1 cellular context compared by ENCODE assay signal in genomic region chr17:73365203-73365933, GRCh38.
TF ChIP-seq lines count a peak whose summit lies in the region.

No MANE protein-coding gene starts in this region.

TF ChIP-seq in GM23338, 12 proteins besides CTCF, POLR2A, EP300 and RAD21 (continued from another document):
- TF ChIP-seq, protein P1, sequence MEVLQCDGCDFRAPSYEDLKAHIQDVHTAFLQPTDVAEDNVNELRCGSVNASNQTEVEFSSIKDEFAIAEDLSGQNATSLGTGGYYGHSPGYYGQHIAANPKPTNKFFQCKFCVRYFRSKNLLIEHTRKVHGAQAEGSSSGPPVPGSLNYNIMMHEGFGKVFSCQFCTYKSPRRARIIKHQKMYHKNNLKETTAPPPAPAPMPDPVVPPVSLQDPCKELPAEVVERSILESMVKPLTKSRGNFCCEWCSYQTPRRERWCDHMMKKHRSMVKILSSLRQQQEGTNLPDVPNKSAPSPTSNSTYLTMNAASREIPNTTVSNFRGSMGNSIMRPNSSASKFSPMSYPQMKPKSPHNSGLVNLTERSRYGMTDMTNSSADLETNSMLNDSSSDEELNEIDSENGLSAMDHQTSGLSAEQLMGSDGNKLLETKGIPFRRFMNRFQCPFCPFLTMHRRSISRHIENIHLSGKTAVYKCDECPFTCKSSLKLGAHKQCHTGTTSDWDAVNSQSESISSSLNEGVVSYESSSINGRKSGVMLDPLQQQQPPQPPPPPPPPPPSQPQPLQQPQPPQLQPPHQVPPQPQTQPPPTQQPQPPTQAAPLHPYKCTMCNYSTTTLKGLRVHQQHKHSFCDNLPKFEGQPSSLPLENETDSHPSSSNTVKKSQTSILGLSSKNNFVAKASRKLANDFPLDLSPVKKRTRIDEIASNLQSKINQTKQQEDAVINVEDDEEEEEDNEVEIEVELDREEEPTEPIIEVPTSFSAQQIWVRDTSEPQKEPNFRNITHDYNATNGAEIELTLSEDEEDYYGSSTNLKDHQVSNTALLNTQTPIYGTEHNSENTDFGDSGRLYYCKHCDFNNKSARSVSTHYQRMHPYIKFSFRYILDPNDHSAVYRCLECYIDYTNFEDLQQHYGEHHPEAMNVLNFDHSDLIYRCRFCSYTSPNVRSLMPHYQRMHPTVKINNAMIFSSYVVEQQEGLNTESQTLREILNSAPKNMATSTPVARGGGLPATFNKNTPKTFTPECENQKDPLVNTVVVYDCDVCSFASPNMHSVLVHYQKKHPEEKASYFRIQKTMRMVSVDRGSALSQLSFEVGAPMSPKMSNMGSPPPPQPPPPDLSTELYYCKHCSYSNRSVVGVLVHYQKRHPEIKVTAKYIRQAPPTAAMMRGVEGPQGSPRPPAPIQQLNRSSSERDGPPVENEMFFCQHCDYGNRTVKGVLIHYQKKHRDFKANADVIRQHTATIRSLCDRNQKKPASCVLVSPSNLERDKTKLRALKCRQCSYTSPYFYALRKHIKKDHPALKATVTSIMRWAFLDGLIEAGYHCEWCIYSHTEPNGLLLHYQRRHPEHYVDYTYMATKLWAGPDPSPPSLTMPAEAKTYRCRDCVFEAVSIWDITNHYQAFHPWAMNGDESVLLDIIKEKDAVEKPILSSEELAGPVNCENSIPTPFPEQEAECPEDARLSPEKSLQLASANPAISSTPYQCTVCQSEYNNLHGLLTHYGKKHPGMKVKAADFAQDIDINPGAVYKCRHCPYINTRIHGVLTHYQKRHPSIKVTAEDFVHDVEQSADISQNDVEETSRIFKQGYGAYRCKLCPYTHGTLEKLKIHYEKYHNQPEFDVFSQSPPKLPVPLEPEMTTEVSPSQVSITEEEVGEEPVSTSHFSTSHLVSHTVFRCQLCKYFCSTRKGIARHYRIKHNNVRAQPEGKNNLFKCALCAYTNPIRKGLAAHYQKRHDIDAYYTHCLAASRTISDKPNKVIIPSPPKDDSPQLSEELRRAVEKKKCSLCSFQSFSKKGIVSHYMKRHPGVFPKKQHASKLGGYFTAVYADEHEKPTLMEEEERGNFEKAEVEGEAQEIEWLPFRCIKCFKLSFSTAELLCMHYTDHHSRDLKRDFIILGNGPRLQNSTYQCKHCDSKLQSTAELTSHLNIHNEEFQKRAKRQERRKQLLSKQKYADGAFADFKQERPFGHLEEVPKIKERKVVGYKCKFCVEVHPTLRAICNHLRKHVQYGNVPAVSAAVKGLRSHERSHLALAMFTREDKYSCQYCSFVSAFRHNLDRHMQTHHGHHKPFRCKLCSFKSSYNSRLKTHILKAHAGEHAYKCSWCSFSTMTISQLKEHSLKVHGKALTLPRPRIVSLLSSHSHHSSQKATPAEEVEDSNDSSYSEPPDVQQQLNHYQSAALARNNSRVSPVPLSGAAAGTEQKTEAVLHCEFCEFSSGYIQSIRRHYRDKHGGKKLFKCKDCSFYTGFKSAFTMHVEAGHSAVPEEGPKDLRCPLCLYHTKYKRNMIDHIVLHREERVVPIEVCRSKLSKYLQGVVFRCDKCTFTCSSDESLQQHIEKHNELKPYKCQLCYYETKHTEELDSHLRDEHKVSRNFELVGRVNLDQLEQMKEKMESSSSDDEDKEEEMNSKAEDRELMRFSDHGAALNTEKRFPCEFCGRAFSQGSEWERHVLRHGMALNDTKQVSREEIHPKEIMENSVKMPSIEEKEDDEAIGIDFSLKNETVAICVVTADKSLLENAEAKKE (CRISPR knock-in tag; IDR thresholded peaks at IDR 0.05), result no peak
- TF ChIP-seq EZH2phosphoT487 (IDR thresholded peaks at IDR 0.05; ENCODE audit: unreplicated experiment) (no peak), JUNB (IDR thresholded peaks at IDR 0.05; ENCODE audit: unreplicated experiment) (no peak), ZNF331 (CRISPR knock-in tag; IDR thresholded peaks at IDR 0.05; ENCODE audit: low read depth) (no peak), STAT1 (IDR thresholded peaks at IDR 0.05; ENCODE audit: unreplicated experiment) (no peak), EZH2 (IDR thresholded peaks at IDR 0.05; ENCODE audit: low read depth, unreplicated experiment) (no peak)
